20 cellular contexts compared by ENCODE assay signal in the genomic region with DNA sequence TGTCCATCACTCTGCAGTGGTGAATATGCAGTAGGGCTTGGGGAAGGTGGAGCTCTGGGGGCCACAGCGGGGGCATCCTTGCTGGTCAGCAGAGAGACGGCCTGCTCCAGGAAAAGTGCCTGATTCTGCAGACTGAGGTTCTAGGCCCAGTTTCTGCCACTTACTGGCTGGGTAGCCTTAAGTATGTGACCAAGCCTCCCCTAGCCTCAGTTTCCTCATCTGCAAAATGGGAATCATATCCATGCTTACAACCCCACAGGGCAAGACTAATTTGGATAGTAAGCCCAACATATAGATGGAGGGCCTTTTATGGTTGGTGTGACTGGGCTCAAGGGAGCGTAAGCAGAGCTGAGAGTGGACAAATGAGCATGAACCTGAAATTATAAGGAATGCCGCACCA.
"Had no signal": no experiment of that assay in that cellular context is flagged by ENCODE, and none has a peak within 500 bp of the region (broad histone marks: within the 10 kb centered on the region; RNA-seq: fewer than 3 reads in every experiment).

No MANE protein-coding gene starts in this region.

- H3K27me3 ChIP-seq: brain microvascular endothelial cell, testis, upper lobe of right lung had no signal

- H3K27ac Mint-ChIP-seq: nephron had no signal

- H3K27ac ChIP-seq: brain microvascular endothelial cell, epithelial cell of prostate, SK-N-MC, testis, upper lobe of right lung had no signal

- DNase-seq: activated CD4-positive, alpha-beta T cell treated with anti-CD3 and anti-CD28 coated beads, Interleukin-2, amount 50 U/mL, for 4 hours; activated naive CD4-positive, alpha-beta T cell treated with anti-CD3 and anti-CD28 coated beads, Interleukin-2, amount 50 U/mL, for 16 hours; amygdala; brain microvascular endothelial cell; effector CD8-positive, alpha-beta T cell; kidney glomerular epithelial cell; mesendoderm; nucleus accumbens; small intestine; stimulated activated CD4-positive, alpha-beta T cell treated with anti-CD3 and anti-CD28 coated beads, Interleukin-4, amount 100 ng/mL, for 24 hours; stimulated activated naive CD8-positive, alpha-beta T cell treated with anti-CD3 and anti-CD28 coated beads, Interleukin-15, amount 100 ng/mL, for 72 hours; T1000; testis; upper lobe of right lung had no signal

- H3K4me3 Mint-ChIP-seq: activated T-helper 1 cell treated with anti-CD3 and anti-CD28 coated beads, Interleukin-12 subunit alpha, Interleukin-12 subunit beta, Interleukin-2, Interleukin-4 antibody, amounts not matched to agents 30 ng/mL and 10 ng/mL and 1 ng/mL, durations not matched to agents 14 hours and 24 hours and 36 hours; nephron; stimulated activated naive CD8-positive, alpha-beta T cell treated with anti-CD3 and anti-CD28 coated beads, Interleukin-15, amount 100 ng/mL, for 72 hours had no signal

- H3K9me3 Mint-ChIP-seq: activated T-helper 1 cell treated with anti-CD3 and anti-CD28 coated beads, Interleukin-12 subunit alpha, Interleukin-12 subunit beta, Interleukin-2, Interleukin-4 antibody, amounts not matched to agents 30 ng/mL and 10 ng/mL and 1 ng/mL, durations not matched to agents 14 hours and 24 hours and 36 hours; stimulated activated naive CD8-positive, alpha-beta T cell treated with anti-CD3 and anti-CD28 coated beads, Interleukin-15, amount 100 ng/mL, for 72 hours had no signal

- H3K27me3 Mint-ChIP-seq: stimulated activated naive CD8-positive, alpha-beta T cell treated with anti-CD3 and anti-CD28 coated beads, Interleukin-15, amount 100 ng/mL, for 72 hours had no signal

- H3K4me3 ChIP-seq: SK-N-MC, testis, upper lobe of right lung had no signal

- H3K9me3 ChIP-seq: testis, upper lobe of right lung had no signal

- FAIRE-seq: frontal cortex, small intestine had no signal

- H3K4me1 ChIP-seq: testis, upper lobe of right lung had no signal

- ATAC-seq: activated CD4-positive, CD25-positive, alpha-beta regulatory T cell treated with anti-CD3 and anti-CD28 coated beads, Interleukin-2, amount 50 U/mL, for 24 hours; stimulated activated naive CD8-positive, alpha-beta T cell treated with anti-CD3 and anti-CD28 coated beads, Interleukin-15, amount 100 ng/mL, for 72 hours; upper lobe of right lung had no signal
